In genomic region chr6:11209941-11210340, GRCh38 we compare ENCODE assay signal across 11 cellular contexts. TPM values are rescaled to one million over a fixed set of nuclear protein-coding genes. Genes with fewer than 3 reads are reported as not detected.
DNase-seq lines count a peak whose midpoint lies in the region; ATAC-seq and TF ChIP-seq lines count a peak whose summit lies in the region.
"Had no signal": no experiment of that assay in that cellular context is flagged by ENCODE, and none has a peak within 500 bp of the region (broad histone marks: within the 10 kb centered on the region; RNA-seq: fewer than 3 reads in every experiment).

No MANE protein-coding gene starts in this region.

- ATAC-seq in HG02642 (IDR thresholded peaks at IDR 0.05; ENCODE audit: poor library complexity, unreplicated experiment) (no peak), GM18858 (IDR thresholded peaks at IDR 0.05; ENCODE audit: unreplicated experiment) (no peak)

- 64 to 66% methylated on average over 2 of the region's 2 CpGs for WGBS in esophagus squamous epithelium, 2 donors

- peaks cover 0 to 15% (median 0%) of the 10 kb centered on the region in 4 donors for H3K27me3 ChIP-seq in esophagus squamous epithelium
- H3K27me3 ChIP-seq in parathyroid adenoma (ENCODE audit: control insufficient read depth, insufficient read depth, low read length) = no peaks in the 10 kb centered on the region
- H3K27me3 ChIP-seq in BE2C = no peaks in the 10 kb centered on the region
- H3K27me3 ChIP-seq: BLaER1 treated with 17β-estradiol and CSF1 and Interleukin-3, amounts not matched to agents 10 nM and 100 nM had no signal

- no peak for TF ChIP-seq POLR2A in esophagus squamous epithelium (IDR thresholded peaks at IDR 0.05)

- no peak overlapping the region for H2AFZ ChIP-seq in parathyroid adenoma

- peaks cover 25 to 85% (median 57%) of the 10 kb centered on the region in 3 donors for H3K4me1 ChIP-seq in esophagus squamous epithelium
- H3K4me1 ChIP-seq in parathyroid adenoma = peaks cover 34% of the 10 kb centered on the region
- H3K4me1 ChIP-seq in BE2C = no peaks in the 10 kb centered on the region

- H3K27ac ChIP-seq in SK-N-MC (peak overlapping the region; percentile 79; the same call in 1 of the 2 replicates), esophagus squamous epithelium (peak overlapping the region in 3 of 4 donors; percentile 20 to 69 (median 49)), parathyroid adenoma (peak overlapping the region; percentile 13)

- TF ChIP-seq CTCF in AG10803 (conservative IDR thresholded peaks at IDR 0.05; ENCODE audit: low read length) (no peak), esophagus squamous epithelium (IDR thresholded peaks at IDR 0.05) (no peak), parathyroid adenoma (IDR thresholded peaks at IDR 0.05) (no peak), BE2C (IDR thresholded peaks at IDR 0.05; ENCODE audit: low read depth, low read length) (no peak)

- no peaks in the 10 kb centered on the region for H3K79me2 ChIP-seq in parathyroid adenoma

- H3K9ac ChIP-seq in SK-N-MC (ENCODE audit: insufficient read length) = no peak overlapping the region
- no peak overlapping the region for H3K9ac ChIP-seq in parathyroid adenoma
- H3K9ac ChIP-seq: BLaER1 treated with 17β-estradiol and CSF1 and Interleukin-3, amounts not matched to agents 10 nM and 100 nM had no signal

- peak; percentile 48 for DNase-seq in AG10803 (ENCODE audit: low read depth)
- DNase-seq in SK-N-MC (ENCODE audit: low read depth, low spot score) = peak; percentile 18
- no peak for DNase-seq in esophagus squamous epithelium (lab: John Stamatoyannopoulos, UW)
- DNase-seq in SK-N-DZ (ENCODE audit: low spot score) = no peak
- DNase-seq in BE2C = no peak
- DNase-seq: stimulated activated CD4-positive, alpha-beta T cell treated with anti-CD3 and anti-CD28 coated beads, Interleukin-4, amount 100 ng/mL, for 4 hours; substantia nigra had no signal

- intact Hi-C loops in esophagus squamous epithelium (cut with DNase I) = no loop called here

- H3K36me3 ChIP-seq in SK-N-MC (ENCODE audit: insufficient read depth, low read length) = no peaks in the 10 kb centered on the region
- H3K36me3 ChIP-seq in esophagus squamous epithelium = peaks cover 0 to 4% (median 0%) of the 10 kb centered on the region in 3 donors
- no peaks in the 10 kb centered on the region for H3K36me3 ChIP-seq in parathyroid adenoma (ENCODE audit: control insufficient read depth, insufficient read depth, low read length)
- H3K36me3 ChIP-seq in BE2C = no peaks in the 10 kb centered on the region

- H3K4me3 ChIP-seq in AG10803 (ENCODE audit: low read length) (no peak overlapping the region), SK-N-MC (peak overlapping the region; percentile 59), esophagus squamous epithelium (no peak overlapping the region), parathyroid adenoma (ENCODE audit: low read depth, low read length) (no peak overlapping the region), BE2C (ENCODE audit: low read depth, low read length) (no peak overlapping the region)
- H3K4me3 ChIP-seq: BLaER1 treated with 17β-estradiol and CSF1 and Interleukin-3, amounts not matched to agents 10 nM and 100 nM had no signal

- no peak overlapping the region for H3K4me2 ChIP-seq in parathyroid adenoma (ENCODE audit: low read length)

- H3K9me3 ChIP-seq in SK-N-MC (ENCODE audit: low read depth, low read length) (no peaks in the 10 kb centered on the region), esophagus squamous epithelium (no peaks in the 10 kb centered on the region), parathyroid adenoma (ENCODE audit: control insufficient read depth, low read length) (no peaks in the 10 kb centered on the region), BE2C (no peaks in the 10 kb centered on the region)
- H3K9me3 ChIP-seq: BLaER1 treated with 17β-estradiol and CSF1 and Interleukin-3, amounts not matched to agents 10 nM and 100 nM had no signal

RNA-seq across cellular contexts. Expression of gene NEDD9, which starts 22.5 kb away (rescaled TPM):
- 10 to 100 TPM in 2 of 4 donors, 1 to 10 TPM in 2; 7.7 to 14.9 (median 10.9) TPM for total RNA-seq in esophagus squamous epithelium
- polyA plus RNA-seq in SK-N-DZ (2014; cell fraction: cytosol; rRNA removed) = 0.14 and 0.31 TPM in 2 replicates
- polyA plus RNA-seq in SK-N-DZ (2014; cell fraction: nucleus; rRNA removed) = 0.13 and 0.14 TPM in 2 replicates
- 0.17 TPM for polyA plus RNA-seq in BE2C (2012; ENCODE audit: insufficient read depth, insufficient read length, low read depth)

Comparison
In these comparisons a context has a peak if more than half of its experiments do, and no peak if none do; other contexts are left out.
1. DNase-seq: peak in AG10803 (single experiment) and SK-N-MC (single experiment); none in esophagus squamous epithelium (single experiment), SK-N-DZ (single experiment) and BE2C (single experiment).
2. H3K27ac ChIP-seq: peak in every context shown above with its lines; median percentile 79 in SK-N-MC; 49 in esophagus squamous epithelium; 13 in parathyroid adenoma.